1 cellular context compared by ENCODE assay signal in the genomic region with DNA sequence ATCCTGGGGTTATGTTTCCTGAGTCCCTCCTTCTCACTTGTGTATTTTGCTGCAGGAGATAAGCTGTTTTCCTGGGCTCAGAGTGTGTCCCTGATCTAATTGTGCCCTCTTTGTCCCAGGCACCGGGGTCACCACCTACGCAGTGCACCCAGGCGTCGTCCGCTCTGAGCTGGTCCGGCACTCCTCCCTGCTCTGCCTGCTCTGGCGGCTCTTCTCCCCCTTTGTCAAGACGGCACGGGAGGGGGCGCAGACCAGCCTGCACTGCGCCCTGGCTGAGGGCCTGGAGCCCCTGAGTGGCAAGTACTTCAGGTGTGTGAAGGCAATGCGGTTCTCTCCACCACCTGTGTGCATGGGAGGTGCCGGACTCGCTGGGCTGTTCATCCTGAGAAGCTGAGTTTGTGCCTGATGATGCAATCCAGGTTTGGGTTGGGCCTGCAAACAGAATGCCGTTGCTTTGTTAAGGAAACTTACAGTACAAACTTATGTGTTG.
TF ChIP-seq lines count a peak whose summit lies in the region.

No MANE protein-coding gene starts in this region.

TF ChIP-seq in HepG2, 621 proteins besides CTCF, POLR2A, EP300 and RAD21 (continued from another document and continues in another):
- TF ChIP-seq ZNF788 (CRISPR knock-in tag; IDR thresholded peaks at IDR 0.05; ENCODE audit: borderline replicate concordance) (peak; percentile 69; the same call in 1 of the 2 replicates), MAFK (conservative IDR thresholded peaks at IDR 0.05 in 1 of 2, IDR thresholded peaks at IDR 0.05 in 1 of 2; ENCODE audit: low read length in 2 of 2) (no peak), KLF16 (CRISPR knock-in tag; IDR thresholded peaks at IDR 0.05) (no peak; a peak in 1 of 4 replicates), HNRNPL (IDR thresholded peaks at IDR 0.05; ENCODE audit: low read depth, low read length) (0 out of 2 replicates have a peak, but pooled peaks have one; percentile 47), ZNF256 (CRISPR knock-in tag; conservative IDR thresholded peaks at IDR 0.05) (no peak), NFKB2 (CRISPR knock-in tag; IDR thresholded peaks at IDR 0.05; ENCODE audit: borderline replicate concordance) (peak; percentile 87; the same call in 1 of the 2 replicates), KDM2A (CRISPR knock-in tag; IDR thresholded peaks at IDR 0.05; ENCODE audit: borderline replicate concordance, low read depth) (peak; percentile 69; the same call in 1 of the 2 replicates), ZNF12 (CRISPR knock-in tag; IDR thresholded peaks at IDR 0.05) (peak; percentile 37; the same call in 1 of the 2 replicates), KLF9 (CRISPR knock-in tag; IDR thresholded peaks at IDR 0.05; ENCODE audit: low read depth) (no peak), IKZF4 (CRISPR knock-in tag; IDR thresholded peaks at IDR 0.05; ENCODE audit: borderline replicate concordance, low read depth, not compliant biosample characterization) (no peak), MTA1 (CRISPR knock-in tag; IDR thresholded peaks at IDR 0.05; ENCODE audit: borderline replicate concordance) (peak; percentile 91; the same call in 1 of the 2 replicates), ZBTB20 (CRISPR knock-in tag; IDR thresholded peaks at IDR 0.05; ENCODE audit: borderline replicate concordance, low read depth) (0 out of 2 replicates have a peak, but pooled peaks have one; percentile 16), CBX1 (IDR thresholded peaks at IDR 0.05; ENCODE audit: low read depth) (peak; percentile 26), JUND (CRISPR knock-in tag; IDR thresholded peaks at IDR 0.05) (peak; percentile 54), ZNF121 (CRISPR knock-in tag; IDR thresholded peaks at IDR 0.05) (peak; percentile 61; the same call in 1 of the 2 replicates), ERF (CRISPR knock-in tag; IDR thresholded peaks at IDR 0.05) (peak; percentile 62; the same call in 1 of the 2 replicates), XRCC5 (optimal IDR thresholded peaks at IDR 0.05; ENCODE audit: low read length) (peak; percentile 40), PITX1 (CRISPR knock-in tag; IDR thresholded peaks at IDR 0.05) (no peak), ARNTL (CRISPR knock-in tag; IDR thresholded peaks at IDR 0.05) (0 out of 2 replicates have a peak, but pooled peaks have one; percentile 28), KAT7 (CRISPR knock-in tag; IDR thresholded peaks at IDR 0.05; ENCODE audit: borderline replicate concordance) (0 out of 2 replicates have a peak, but pooled peaks have one; percentile 67), ZEB1 (IDR thresholded peaks at IDR 0.05; ENCODE audit: insufficient replicate concordance, low read depth) (peak; percentile 25), BORCS8-MEF2B (CRISPR knock-in tag; IDR thresholded peaks at IDR 0.05) (peak; percentile 32; the same call in 1 of the 2 replicates), SOX13 (IDR thresholded peaks at IDR 0.05) (no peak), SOX13 (CRISPR knock-in tag; conservative IDR thresholded peaks at IDR 0.05 in 1 of 2, IDR thresholded peaks at IDR 0.05 in 1 of 2) (peak in 1 of 2 experiments; percentile 59; a peak in 1 of 4 replicates), MBD4 (IDR thresholded peaks at IDR 0.05; ENCODE audit: borderline replicate concordance, low read length) (no peak), MYC (CRISPR knock-in tag; IDR thresholded peaks at IDR 0.05; ENCODE audit: borderline replicate concordance) (peak; percentile 65; the same call in 1 of the 2 replicates), ZMYM3 (CRISPR knock-in tag; IDR thresholded peaks at IDR 0.05) (peak; percentile 83; the same call in 1 of the 2 replicates), RARA (CRISPR knock-in tag; IDR thresholded peaks at IDR 0.05) (peak; percentile 47), ZNF766 (CRISPR knock-in tag; IDR thresholded peaks at IDR 0.05; ENCODE audit: borderline replicate concordance) (peak; percentile 40; the same call in 1 of the 2 replicates), ZNF264 (CRISPR knock-in tag; IDR thresholded peaks at IDR 0.05) (peak; percentile 82), ZMYM4 (CRISPR knock-in tag; IDR thresholded peaks at IDR 0.05) (peak; percentile 79), ZNF382 (CRISPR knock-in tag; IDR thresholded peaks at IDR 0.05; ENCODE audit: borderline replicate concordance) (no peak), ZNF350 (CRISPR knock-in tag; IDR thresholded peaks at IDR 0.05; ENCODE audit: borderline replicate concordance, low read depth) (peak; percentile 76), KLF13 (CRISPR knock-in tag; IDR thresholded peaks at IDR 0.05) (no peak), HOXA5 (CRISPR knock-in tag; IDR thresholded peaks at IDR 0.05) (0 out of 2 replicates have a peak, but pooled peaks have one; percentile 60), ZNF431 (CRISPR knock-in tag; IDR thresholded peaks at IDR 0.05; ENCODE audit: borderline replicate concordance, low read depth) (no peak; the same call in 1 of the 2 replicates)
- TF ChIP-seq, protein P1, sequence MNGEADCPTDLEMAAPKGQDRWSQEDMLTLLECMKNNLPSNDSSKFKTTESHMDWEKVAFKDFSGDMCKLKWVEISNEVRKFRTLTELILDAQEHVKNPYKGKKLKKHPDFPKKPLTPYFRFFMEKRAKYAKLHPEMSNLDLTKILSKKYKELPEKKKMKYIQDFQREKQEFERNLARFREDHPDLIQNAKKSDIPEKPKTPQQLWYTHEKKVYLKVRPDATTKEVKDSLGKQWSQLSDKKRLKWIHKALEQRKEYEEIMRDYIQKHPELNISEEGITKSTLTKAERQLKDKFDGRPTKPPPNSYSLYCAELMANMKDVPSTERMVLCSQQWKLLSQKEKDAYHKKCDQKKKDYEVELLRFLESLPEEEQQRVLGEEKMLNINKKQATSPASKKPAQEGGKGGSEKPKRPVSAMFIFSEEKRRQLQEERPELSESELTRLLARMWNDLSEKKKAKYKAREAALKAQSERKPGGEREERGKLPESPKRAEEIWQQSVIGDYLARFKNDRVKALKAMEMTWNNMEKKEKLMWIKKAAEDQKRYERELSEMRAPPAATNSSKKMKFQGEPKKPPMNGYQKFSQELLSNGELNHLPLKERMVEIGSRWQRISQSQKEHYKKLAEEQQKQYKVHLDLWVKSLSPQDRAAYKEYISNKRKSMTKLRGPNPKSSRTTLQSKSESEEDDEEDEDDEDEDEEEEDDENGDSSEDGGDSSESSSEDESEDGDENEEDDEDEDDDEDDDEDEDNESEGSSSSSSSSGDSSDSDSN (CRISPR knock-in tag; IDR thresholded peaks at IDR 0.05), result peak; percentile 72; the same call in 1 of the 2 replicates
- TF ChIP-seq, protein P2, sequence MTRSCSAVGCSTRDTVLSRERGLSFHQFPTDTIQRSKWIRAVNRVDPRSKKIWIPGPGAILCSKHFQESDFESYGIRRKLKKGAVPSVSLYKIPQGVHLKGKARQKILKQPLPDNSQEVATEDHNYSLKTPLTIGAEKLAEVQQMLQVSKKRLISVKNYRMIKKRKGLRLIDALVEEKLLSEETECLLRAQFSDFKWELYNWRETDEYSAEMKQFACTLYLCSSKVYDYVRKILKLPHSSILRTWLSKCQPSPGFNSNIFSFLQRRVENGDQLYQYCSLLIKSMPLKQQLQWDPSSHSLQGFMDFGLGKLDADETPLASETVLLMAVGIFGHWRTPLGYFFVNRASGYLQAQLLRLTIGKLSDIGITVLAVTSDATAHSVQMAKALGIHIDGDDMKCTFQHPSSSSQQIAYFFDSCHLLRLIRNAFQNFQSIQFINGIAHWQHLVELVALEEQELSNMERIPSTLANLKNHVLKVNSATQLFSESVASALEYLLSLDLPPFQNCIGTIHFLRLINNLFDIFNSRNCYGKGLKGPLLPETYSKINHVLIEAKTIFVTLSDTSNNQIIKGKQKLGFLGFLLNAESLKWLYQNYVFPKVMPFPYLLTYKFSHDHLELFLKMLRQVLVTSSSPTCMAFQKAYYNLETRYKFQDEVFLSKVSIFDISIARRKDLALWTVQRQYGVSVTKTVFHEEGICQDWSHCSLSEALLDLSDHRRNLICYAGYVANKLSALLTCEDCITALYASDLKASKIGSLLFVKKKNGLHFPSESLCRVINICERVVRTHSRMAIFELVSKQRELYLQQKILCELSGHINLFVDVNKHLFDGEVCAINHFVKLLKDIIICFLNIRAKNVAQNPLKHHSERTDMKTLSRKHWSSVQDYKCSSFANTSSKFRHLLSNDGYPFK (CRISPR knock-in tag; IDR thresholded peaks at IDR 0.05; ENCODE audit: borderline replicate concordance), result peak; percentile 69; the same call in 1 of the 2 replicates
- TF ChIP-seq, protein P3, sequence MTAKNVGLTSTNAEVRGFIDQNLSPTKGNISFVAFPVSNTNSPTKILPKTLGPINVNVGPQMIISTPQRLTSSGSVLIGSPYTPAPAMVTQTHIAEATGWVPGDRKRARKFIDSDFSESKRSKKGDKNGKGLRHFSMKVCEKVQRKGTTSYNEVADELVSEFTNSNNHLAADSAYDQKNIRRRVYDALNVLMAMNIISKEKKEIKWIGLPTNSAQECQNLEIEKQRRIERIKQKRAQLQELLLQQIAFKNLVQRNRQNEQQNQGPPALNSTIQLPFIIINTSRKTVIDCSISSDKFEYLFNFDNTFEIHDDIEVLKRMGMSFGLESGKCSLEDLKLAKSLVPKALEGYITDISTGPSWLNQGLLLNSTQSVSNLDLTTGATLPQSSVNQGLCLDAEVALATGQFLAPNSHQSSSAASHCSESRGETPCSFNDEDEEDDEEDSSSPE (CRISPR knock-in tag; IDR thresholded peaks at IDR 0.05), result peak; percentile 50; the same call in 1 of the 2 replicates
- TF ChIP-seq, protein P4, sequence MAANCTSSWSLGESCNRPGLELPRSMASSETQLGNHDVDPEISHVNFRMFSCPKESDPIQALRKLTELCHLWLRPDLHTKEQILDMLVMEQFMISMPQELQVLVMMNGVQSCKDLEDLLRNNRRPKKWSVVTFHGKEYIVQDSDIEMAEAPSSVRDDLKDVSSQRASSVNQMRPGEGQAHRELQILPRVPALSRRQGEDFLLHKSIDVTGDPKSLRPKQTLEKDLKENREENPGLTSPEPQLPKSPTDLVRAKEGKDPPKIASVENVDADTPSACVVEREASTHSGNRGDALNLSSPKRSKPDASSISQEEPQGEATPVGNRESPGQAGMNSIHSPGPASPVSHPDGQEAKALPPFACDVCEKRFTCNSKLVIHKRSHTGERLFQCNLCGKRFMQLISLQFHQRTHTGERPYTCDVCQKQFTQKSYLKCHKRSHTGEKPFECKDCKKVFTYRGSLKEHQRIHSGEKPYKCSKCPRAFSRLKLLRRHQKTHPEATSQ (CRISPR knock-in tag; IDR thresholded peaks at IDR 0.05; ENCODE audit: borderline replicate concordance), result no peak
- TF ChIP-seq, protein P5, sequence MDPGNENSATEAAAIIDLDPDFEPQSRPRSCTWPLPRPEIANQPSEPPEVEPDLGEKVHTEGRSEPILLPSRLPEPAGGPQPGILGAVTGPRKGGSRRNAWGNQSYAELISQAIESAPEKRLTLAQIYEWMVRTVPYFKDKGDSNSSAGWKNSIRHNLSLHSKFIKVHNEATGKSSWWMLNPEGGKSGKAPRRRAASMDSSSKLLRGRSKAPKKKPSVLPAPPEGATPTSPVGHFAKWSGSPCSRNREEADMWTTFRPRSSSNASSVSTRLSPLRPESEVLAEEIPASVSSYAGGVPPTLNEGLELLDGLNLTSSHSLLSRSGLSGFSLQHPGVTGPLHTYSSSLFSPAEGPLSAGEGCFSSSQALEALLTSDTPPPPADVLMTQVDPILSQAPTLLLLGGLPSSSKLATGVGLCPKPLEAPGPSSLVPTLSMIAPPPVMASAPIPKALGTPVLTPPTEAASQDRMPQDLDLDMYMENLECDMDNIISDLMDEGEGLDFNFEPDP (CRISPR knock-in tag; conservative IDR thresholded peaks at IDR 0.05), result 0 out of 2 replicates have a peak, but pooled peaks have one; percentile 93
- TF ChIP-seq, protein P6, sequence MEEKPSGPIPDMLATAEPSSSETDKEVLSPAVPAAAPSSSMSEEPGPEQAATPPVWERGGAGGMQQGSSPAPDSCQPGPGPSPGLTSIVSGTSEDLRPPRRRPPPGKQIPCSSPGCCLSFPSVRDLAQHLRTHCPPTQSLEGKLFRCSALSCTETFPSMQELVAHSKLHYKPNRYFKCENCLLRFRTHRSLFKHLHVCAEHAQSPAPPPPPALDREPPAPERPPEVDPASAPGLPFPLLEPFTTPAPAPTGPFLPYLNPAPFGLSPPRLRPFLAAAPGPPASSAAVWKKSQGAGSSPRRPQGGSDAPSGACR (CRISPR knock-in tag; IDR thresholded peaks at IDR 0.05), result peak; percentile 86; the same call in 1 of the 2 replicates
- TF ChIP-seq, protein P7, sequence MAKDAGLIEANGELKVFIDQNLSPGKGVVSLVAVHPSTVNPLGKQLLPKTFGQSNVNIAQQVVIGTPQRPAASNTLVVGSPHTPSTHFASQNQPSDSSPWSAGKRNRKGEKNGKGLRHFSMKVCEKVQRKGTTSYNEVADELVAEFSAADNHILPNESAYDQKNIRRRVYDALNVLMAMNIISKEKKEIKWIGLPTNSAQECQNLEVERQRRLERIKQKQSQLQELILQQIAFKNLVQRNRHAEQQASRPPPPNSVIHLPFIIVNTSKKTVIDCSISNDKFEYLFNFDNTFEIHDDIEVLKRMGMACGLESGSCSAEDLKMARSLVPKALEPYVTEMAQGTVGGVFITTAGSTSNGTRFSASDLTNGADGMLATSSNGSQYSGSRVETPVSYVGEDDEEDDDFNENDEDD (CRISPR knock-in tag; IDR thresholded peaks at IDR 0.05; ENCODE audit: borderline replicate concordance), result 0 out of 2 replicates have a peak, but pooled peaks have one; percentile 13
- TF ChIP-seq, protein P8, sequence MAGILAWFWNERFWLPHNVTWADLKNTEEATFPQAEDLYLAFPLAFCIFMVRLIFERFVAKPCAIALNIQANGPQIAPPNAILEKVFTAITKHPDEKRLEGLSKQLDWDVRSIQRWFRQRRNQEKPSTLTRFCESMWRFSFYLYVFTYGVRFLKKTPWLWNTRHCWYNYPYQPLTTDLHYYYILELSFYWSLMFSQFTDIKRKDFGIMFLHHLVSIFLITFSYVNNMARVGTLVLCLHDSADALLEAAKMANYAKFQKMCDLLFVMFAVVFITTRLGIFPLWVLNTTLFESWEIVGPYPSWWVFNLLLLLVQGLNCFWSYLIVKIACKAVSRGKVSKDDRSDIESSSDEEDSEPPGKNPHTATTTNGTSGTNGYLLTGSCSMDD (CRISPR knock-in tag; IDR thresholded peaks at IDR 0.05), result no peak
- TF ChIP-seq, protein P9, sequence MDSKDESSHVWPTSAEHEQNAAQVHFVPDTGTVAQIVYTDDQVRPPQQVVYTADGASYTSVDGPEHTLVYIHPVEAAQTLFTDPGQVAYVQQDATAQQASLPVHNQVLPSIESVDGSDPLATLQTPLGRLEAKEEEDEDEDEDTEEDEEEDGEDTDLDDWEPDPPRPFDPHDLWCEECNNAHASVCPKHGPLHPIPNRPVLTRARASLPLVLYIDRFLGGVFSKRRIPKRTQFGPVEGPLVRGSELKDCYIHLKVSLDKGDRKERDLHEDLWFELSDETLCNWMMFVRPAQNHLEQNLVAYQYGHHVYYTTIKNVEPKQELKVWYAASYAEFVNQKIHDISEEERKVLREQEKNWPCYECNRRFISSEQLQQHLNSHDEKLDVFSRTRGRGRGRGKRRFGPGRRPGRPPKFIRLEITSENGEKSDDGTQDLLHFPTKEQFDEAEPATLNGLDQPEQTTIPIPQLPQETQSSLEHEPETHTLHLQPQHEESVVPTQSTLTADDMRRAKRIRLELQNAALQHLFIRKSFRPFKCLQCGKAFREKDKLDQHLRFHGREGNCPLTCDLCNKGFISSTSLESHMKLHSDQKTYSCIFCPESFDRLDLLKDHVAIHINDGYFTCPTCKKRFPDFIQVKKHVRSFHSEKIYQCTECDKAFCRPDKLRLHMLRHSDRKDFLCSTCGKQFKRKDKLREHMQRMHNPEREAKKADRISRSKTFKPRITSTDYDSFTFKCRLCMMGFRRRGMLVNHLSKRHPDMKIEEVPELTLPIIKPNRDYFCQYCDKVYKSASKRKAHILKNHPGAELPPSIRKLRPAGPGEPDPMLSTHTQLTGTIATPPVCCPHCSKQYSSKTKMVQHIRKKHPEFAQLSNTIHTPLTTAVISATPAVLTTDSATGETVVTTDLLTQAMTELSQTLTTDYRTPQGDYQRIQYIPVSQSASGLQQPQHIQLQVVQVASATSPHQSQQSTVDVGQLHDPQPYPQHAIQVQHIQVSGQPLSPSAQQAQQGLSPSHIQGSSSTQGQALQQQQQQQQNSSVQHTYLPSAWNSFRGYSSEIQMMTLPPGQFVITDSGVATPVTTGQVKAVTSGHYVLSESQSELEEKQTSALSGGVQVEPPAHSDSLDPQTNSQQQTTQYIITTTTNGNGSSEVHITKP (CRISPR knock-in tag; IDR thresholded peaks at IDR 0.05; ENCODE audit: low read depth), result no peak; the same call in 1 of the 2 replicates
